ENCODE assay signal across 17 cellular contexts in genomic region chr16:60640038-60640437, GRCh38.
DNase-seq lines count a peak whose midpoint lies in the region; ATAC-seq and TF ChIP-seq lines count a peak whose summit lies in the region.
"Had no signal": no experiment of that assay in that cellular context is flagged by ENCODE, and none has a peak within 500 bp of the region (broad histone marks: within the 10 kb centered on the region; RNA-seq: fewer than 3 reads in every experiment).

No MANE protein-coding gene starts in this region.

- DNase-seq in NCI-H524 (lab: John Stamatoyannopoulos, UW), result peak; percentile 3 to 9
- no peak for DNase-seq in NCI-H524 treated with DMSO at 0.1 percent for 48 hours (lab: John Stamatoyannopoulos, UW)
- DNase-seq in epithelial cell of esophagus (ENCODE audit: low read depth), result peak; percentile 13
- DNase-seq in retinal pigment epithelial cell (ENCODE audit: low read depth), result peak; percentile 83
- no peak for DNase-seq in AML-193 (lab: John Stamatoyannopoulos, UW)
- DNase-seq: BE2C; CD4-positive, alpha-beta T cell; CD8-positive, alpha-beta memory T cell; DMS153; DND-41; GOT3; HFFc6 had no signal

- TF ChIP-seq CTCF in epithelial cell of esophagus (IDR thresholded peaks at IDR 0.05; ENCODE audit: insufficient read depth, low read depth, low read length, missing control alignments) (no peak), retinal pigment epithelial cell (conservative IDR thresholded peaks at IDR 0.05; ENCODE audit: low read depth, low read length) (no peak)

- ATAC-seq in GM18858 (IDR thresholded peaks at IDR 0.05; ENCODE audit: unreplicated experiment) (no peak), GM18867 (IDR thresholded peaks at IDR 0.05; ENCODE audit: unreplicated experiment) (no peak)
- ATAC-seq: GM12878 had no signal

- no peak overlapping the region for H3K4me3 ChIP-seq in epithelial cell of esophagus (ENCODE audit: low read length)
- H3K4me3 ChIP-seq in retinal pigment epithelial cell (ENCODE audit: low read length), result no peak overlapping the region
- H3K4me3 ChIP-seq: BLaER1 treated with 17β-estradiol and CSF1 and Interleukin-3, amounts not matched to agents 10 nM and 100 nM; GM12878; HAP-1 had no signal

Comparison
In these comparisons a context has a peak if more than half of its experiments do, and no peak if none do; other contexts are left out.
1. DNase-seq: peak in NCI-H524 (2 of 2), epithelial cell of esophagus (single experiment) and retinal pigment epithelial cell (single experiment); none in NCI-H524 treated with DMSO at 0.1 percent for 48 hours (single experiment) and AML-193 (0 of 2).